Comparison of ENCODE assay signal across 11 cellular contexts in genomic region chr3:165254812-165255211, GRCh38. TPM values are rescaled to one million over a fixed set of nuclear protein-coding genes. Genes with fewer than 3 reads are reported as not detected.
DNase-seq lines count a peak whose midpoint lies in the region; ATAC-seq and TF ChIP-seq lines count a peak whose summit lies in the region.
"Had no signal": no experiment of that assay in that cellular context is flagged by ENCODE, and none has a peak within 500 bp of the region (broad histone marks: within the 10 kb centered on the region; RNA-seq: fewer than 3 reads in every experiment).

No MANE protein-coding gene starts in this region.

- ATAC-seq in HG03280 (IDR thresholded peaks at IDR 0.05; ENCODE audit: unreplicated experiment) (no peak), esophagus mucosa (no peak)

- H3K36me3 Mint-ChIP-seq in activated naive CD8-positive, alpha-beta T cell treated with anti-CD3 and anti-CD28 coated beads for 36 hours: no peaks in the 10 kb centered on the region

- peak; percentile 14 for TF ChIP-seq CTCF in epithelial cell of esophagus (IDR thresholded peaks at IDR 0.05; ENCODE audit: insufficient read depth, low read depth, low read length, missing control alignments)

- no peak overlapping the region for H3K27ac Mint-ChIP-seq in activated naive CD8-positive, alpha-beta T cell treated with anti-CD3 and anti-CD28 coated beads for 36 hours

- no peaks in the 10 kb centered on the region for H3K4me1 Mint-ChIP-seq in activated naive CD8-positive, alpha-beta T cell treated with anti-CD3 and anti-CD28 coated beads for 36 hours

- peak; percentile 11 for DNase-seq in NCI-H187 treated with DMSO at 0.1 percent for 48 hours (lab: John Stamatoyannopoulos, UW)
- no peak for DNase-seq in NCI-H187 (lab: John Stamatoyannopoulos, UW)
- peak; percentile 35 for DNase-seq in NCI-H526 treated with DMSO at 0.1 percent for 48 hours (lab: John Stamatoyannopoulos, UW)
- peak; percentile 58 for DNase-seq in epithelial cell of esophagus (ENCODE audit: low read depth)
- peak; percentile 3 for DNase-seq in skeletal muscle cell (ENCODE audit: low read depth)
- DNase-seq in activated naive CD8-positive, alpha-beta T cell treated with anti-CD3 and anti-CD28 coated beads for 36 hours: no peak
- DNase-seq: activated T-cell treated with anti-CD3 and anti-CD28 coated beads, Interleukin-2, amount 50 U/mL, for 48 hours had no signal

- H3K9me3 Mint-ChIP-seq in activated naive CD8-positive, alpha-beta T cell treated with anti-CD3 and anti-CD28 coated beads for 36 hours: peaks cover 3% of the 10 kb centered on the region

- no peaks in the 10 kb centered on the region for H3K27me3 Mint-ChIP-seq in activated naive CD8-positive, alpha-beta T cell treated with anti-CD3 and anti-CD28 coated beads for 36 hours

- H3K4me3 ChIP-seq in epithelial cell of esophagus (ENCODE audit: low read length): no peak overlapping the region
- H3K4me3 ChIP-seq in skeletal muscle cell (ENCODE audit: low read depth, low read length): no peak overlapping the region

- no peak overlapping the region for H3K4me3 Mint-ChIP-seq in activated naive CD8-positive, alpha-beta T cell treated with anti-CD3 and anti-CD28 coated beads for 36 hours

RNA-seq across cellular contexts. Expression of gene SLITRK3, which starts 58.6 kb away (rescaled TPM):
- total RNA-seq in esophagus mucosa: 0.16 TPM
- total RNA-seq in activated naive CD8-positive, alpha-beta T cell treated with anti-CD3 and anti-CD28 coated beads for 36 hours: not detected
- total RNA-seq: mononuclear cell, subcutaneous adipose tissue had no signal

Comparison
In these comparisons a context has a peak if more than half of its experiments do, and no peak if none do; other contexts are left out.
1. DNase-seq: peak in NCI-H187 treated with DMSO at 0.1 percent for 48 hours (single experiment), NCI-H526 treated with DMSO at 0.1 percent for 48 hours (single experiment), epithelial cell of esophagus (single experiment) and skeletal muscle cell (single experiment); none in NCI-H187 (0 of 2) and activated naive CD8-positive, alpha-beta T cell treated with anti-CD3 and anti-CD28 coated beads for 36 hours (single experiment).